Comparison of ENCODE assay signal across 19 cellular contexts in the genomic region with DNA sequence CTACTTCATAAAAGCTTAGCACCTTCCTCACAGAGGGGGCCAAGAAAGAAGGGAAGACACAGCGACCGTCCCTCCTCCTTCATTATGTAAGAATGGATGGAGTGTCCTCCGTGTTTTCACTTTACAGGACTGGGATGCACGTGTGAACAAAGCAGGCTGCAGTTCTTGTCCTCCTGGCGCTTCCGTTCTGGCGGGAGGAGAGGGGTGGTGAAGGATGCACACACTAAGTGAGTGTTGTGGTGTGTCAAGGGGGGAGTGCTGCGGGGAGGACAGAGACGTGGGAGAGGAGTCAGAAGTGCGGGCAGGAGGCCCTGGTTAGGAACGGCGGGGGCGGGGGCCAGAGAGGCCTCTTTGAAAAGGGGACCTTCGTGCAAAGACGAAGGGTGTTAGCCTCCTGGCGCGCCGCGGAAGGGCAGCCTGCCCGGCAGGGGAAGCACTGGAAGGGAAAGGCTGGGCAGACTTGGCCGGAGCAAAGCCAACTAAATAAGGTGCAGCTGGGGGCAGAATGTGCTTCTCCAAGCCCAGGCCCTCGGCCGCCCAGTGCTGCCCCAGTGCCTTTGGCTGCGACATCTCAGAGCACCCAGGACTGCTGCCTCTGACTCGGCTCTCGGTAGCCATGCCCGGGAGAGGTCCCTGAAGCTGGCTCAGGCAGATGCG. TPM values are rescaled to one million over a fixed set of nuclear protein-coding genes. Genes with fewer than 3 reads are reported as not detected.
DNase-seq lines count a peak whose midpoint lies in the region; ATAC-seq, FAIRE-seq and TF ChIP-seq lines count a peak whose summit lies in the region.
"Had no signal": no experiment of that assay in that cellular context is flagged by ENCODE, and none has a peak within 500 bp of the region (broad histone marks: within the 10 kb centered on the region; RNA-seq: fewer than 3 reads in every experiment).

No MANE protein-coding gene starts in this region.

- H3K4me3 ChIP-seq in BLaER1 treated with 17β-estradiol and CSF1 and Interleukin-3, amounts not matched to agents 10 nM and 100 nM: no peak overlapping the region
- H3K4me3 ChIP-seq in Karpas-422 (ENCODE audit: low read length) (no peak overlapping the region), H1 (ENCODE audit: extremely low read depth in 1 of 4, insufficient read depth in 2 of 4, low read depth in 3 of 4, low read length in 4 of 4) (no peak overlapping the region), PC-3 (ENCODE audit: low read length) (no peak overlapping the region)
- H3K4me3 ChIP-seq: GM23248 had no signal

- no peak for TF ChIP-seq EP300 in H1 (IDR thresholded peaks at IDR 0.05; ENCODE audit: borderline replicate concordance in 1 of 2, low read depth in 2 of 2, low read length in 2 of 2)

- TF ChIP-seq RAD21 in H1 (IDR thresholded peaks at IDR 0.05 in 1 of 2, conservative IDR thresholded peaks at IDR 0.05 in 1 of 2; ENCODE audit: low read depth in 2 of 2, low read length in 2 of 2): no peak

- no peak overlapping the region for H2AK5ac ChIP-seq in H1 (ENCODE audit: low read depth, low read length)

- H4K20me1 ChIP-seq in BLaER1 treated with 17β-estradiol and CSF1 and Interleukin-3, amounts not matched to agents 10 nM and 100 nM: peaks cover 0 to 20% (median 0%) of the 10 kb centered on the region in 11 experiments; a peak in 2 of 22 replicates
- H4K20me1 ChIP-seq in Karpas-422 (ENCODE audit: insufficient read depth, low read depth, low read length): no peaks in the 10 kb centered on the region
- no peaks in the 10 kb centered on the region for H4K20me1 ChIP-seq in H1 (replicated peaks in 1 of 2; ENCODE audit: control insufficient read depth in 1 of 2, insufficient read depth in 2 of 2, low read length in 2 of 2)
- H4K20me1 ChIP-seq in PC-3 (ENCODE audit: low read length): no peaks in the 10 kb centered on the region

- H2AFZ ChIP-seq in Karpas-422 (ENCODE audit: low read length) (no peak overlapping the region), H1 (ENCODE audit: low read length) (no peak overlapping the region), PC-3 (ENCODE audit: low read length) (no peak overlapping the region)
- H2AFZ ChIP-seq: GM23248 had no signal

- no peak overlapping the region for H3K14ac ChIP-seq in H1 (ENCODE audit: insufficient read length)

- H3K23me2 ChIP-seq in H1 (ENCODE audit: low read depth, low read length): no peaks in the 10 kb centered on the region

- no peak overlapping the region for H2BK12ac ChIP-seq in H1 (ENCODE audit: low read depth, low read length)

- H3K18ac ChIP-seq in H1 (ENCODE audit: extremely low read depth, low read length): no peak overlapping the region

- H3K4me1 ChIP-seq in BLaER1 treated with 17β-estradiol and CSF1 and Interleukin-3, amounts not matched to agents 10 nM and 100 nM: peaks cover 30 to 84% (median 82%) of the 10 kb centered on the region in 10 experiments
- H3K4me1 ChIP-seq in Karpas-422 (ENCODE audit: low read length) (peaks cover 44% of the 10 kb centered on the region), H1 (replicated peaks in 1 of 4; ENCODE audit: control insufficient read depth in 3 of 4, insufficient read depth in 4 of 4, low read length in 3 of 4) (no peaks in the 10 kb centered on the region; a peak in 1 of 7 replicates), PC-3 (ENCODE audit: insufficient read depth, low read length) (no peaks in the 10 kb centered on the region)
- H3K4me1 ChIP-seq: Caco-2 had no signal

- H3K9me3 ChIP-seq in BLaER1 treated with 17β-estradiol and CSF1 and Interleukin-3, amounts not matched to agents 10 nM and 100 nM (replicated peaks in 1 of 11): no peaks in the 10 kb centered on the region
- H3K9me3 ChIP-seq in Karpas-422 (ENCODE audit: low read length) (no peaks in the 10 kb centered on the region), H1 (ENCODE audit: insufficient read depth in 2 of 2, low read depth in 1 of 2, low read length in 1 of 2) (no peaks in the 10 kb centered on the region), PC-3 (ENCODE audit: low read length) (no peaks in the 10 kb centered on the region)
- H3K9me3 ChIP-seq: Caco-2 had no signal

- H3K56ac ChIP-seq in H1 (replicated peaks; ENCODE audit: insufficient read length, low read depth, low read length): no peak overlapping the region

- no peaks in the 10 kb centered on the region for H3F3A ChIP-seq in PC-3 (ENCODE audit: low read length, unreplicated experiment)

- 95% methylated on average over 25 of the region's 28 CpGs; no CpG with 5 or more reads in 1 of the 2 experiments for WGBS in H1 (ENCODE audit: extremely low coverage in 1 of 2, insufficient coverage in 1 of 2, insufficient read length in 1 of 2, insufficient replicate concordance in 2 of 2, low coverage in 1 of 2, low lambda C conversion rate in 2 of 2, missing lambda C conversion rate in 1 of 2), 2 experiments

- FAIRE-seq in H1 (lab: Jason Lieb, UNC): no peak
- FAIRE-seq: D721Med, G401.6, GM12891, GM19239, HTR-8/SVneo had no signal

- H4K8ac ChIP-seq in H1 (ENCODE audit: extremely low read depth, insufficient read depth, low read length): no peak overlapping the region; the same call in 1 of the 2 replicates

- H3K79me2 ChIP-seq in Karpas-422 (ENCODE audit: low read length): no peaks in the 10 kb centered on the region
- H3K79me2 ChIP-seq in H1 (ENCODE audit: control insufficient read depth in 1 of 2, insufficient read depth in 2 of 2, low read length in 2 of 2): no peaks in the 10 kb centered on the region
- H3K79me2 ChIP-seq in PC-3 (ENCODE audit: low read length): no peaks in the 10 kb centered on the region

- no peak overlapping the region; a peak in 1 of 22 replicates for H3K9ac ChIP-seq in BLaER1 treated with 17β-estradiol and CSF1 and Interleukin-3, amounts not matched to agents 10 nM and 100 nM
- H3K9ac ChIP-seq in Karpas-422 (ENCODE audit: low read length): no peak overlapping the region
- no peak overlapping the region for H3K9ac ChIP-seq in H1 (replicated peaks in 1 of 4; ENCODE audit: extremely low read depth in 1 of 4, low read depth in 3 of 4, low read length in 3 of 4)
- H3K9ac ChIP-seq in PC-3 (ENCODE audit: low read length): no peak overlapping the region
- H3K9ac ChIP-seq: GM23248 had no signal

- TF ChIP-seq CTCF in H1 (IDR thresholded peaks at IDR 0.05; ENCODE audit: control extremely low read depth in 1 of 3, insufficient read depth in 1 of 3, low read depth in 1 of 3, low read length in 3 of 3) (no peak), PC-3 (conservative IDR thresholded peaks at IDR 0.05; ENCODE audit: low read depth, low read length) (no peak)

- no peak for DNase-seq in Karpas-422
- DNase-seq in H1 (ENCODE audit: low read depth in 1 of 2, low spot score in 2 of 2): no peak
- DNase-seq in mesenteric fat pad (ENCODE audit: low spot score): no peak
- no peak for DNase-seq in PC-3
- DNase-seq: Caco-2; CD4-positive, alpha-beta T cell; GM23248; H7; HFFc6; IMR-90 had no signal

- intact Hi-C loops in PC-3 (cut with micrococcal nuclease): no loop called here

- H2BK120ac ChIP-seq in H1 (replicated peaks; ENCODE audit: low read depth, low read length): no peak overlapping the region

- H2BK5ac ChIP-seq in H1 (ENCODE audit: low read depth, low read length): no peak overlapping the region

- H3K4ac ChIP-seq in H1 (replicated peaks; ENCODE audit: insufficient read length, low read depth, low read length): no peak overlapping the region

- no peak overlapping the region for H2BK20ac ChIP-seq in H1 (ENCODE audit: low read length)

- H3K4me2 ChIP-seq in BLaER1 treated with 17β-estradiol and CSF1 and Interleukin-3, amounts not matched to agents 10 nM and 100 nM: peak overlapping the region in 8 of 11 experiments; percentile 70 to 90 (median 84); a peak in 15 of 22 replicates
- H3K4me2 ChIP-seq in Karpas-422 (ENCODE audit: low read depth, low read length, poor library complexity, severe bottlenecking) (peak overlapping the region; percentile 62), H1 (ENCODE audit: insufficient read depth in 1 of 2, low read depth in 2 of 2, low read length in 2 of 2) (no peak overlapping the region), PC-3 (ENCODE audit: low read length) (no peak overlapping the region)

- no peak overlapping the region; a peak in 1 of 22 replicates for H3K27ac ChIP-seq in BLaER1 treated with 17β-estradiol and CSF1 and Interleukin-3, amounts not matched to agents 10 nM and 100 nM
- H3K27ac ChIP-seq in Karpas-422 (ENCODE audit: low read length) (no peak overlapping the region), H1 (ENCODE audit: low read depth, low read length) (no peak overlapping the region), PC-3 (ENCODE audit: low read length) (no peak overlapping the region)
- H3K27ac ChIP-seq: C4-2B, GM23248 had no signal

- no peak for TF ChIP-seq POLR2A in H1 (IDR thresholded peaks at IDR 0.05; ENCODE audit: control extremely low read depth in 1 of 2, low read depth in 2 of 2, low read length in 2 of 2)

- H3K36me3 ChIP-seq in BLaER1 treated with 17β-estradiol and CSF1 and Interleukin-3, amounts not matched to agents 10 nM and 100 nM: no peaks in the 10 kb centered on the region
- H3K36me3 ChIP-seq in Karpas-422 (ENCODE audit: insufficient read depth, low read length) (no peaks in the 10 kb centered on the region), H1 (ENCODE audit: control insufficient read depth in 2 of 4, insufficient read depth in 4 of 4, low read length in 3 of 4) (no peaks in the 10 kb centered on the region), PC-3 (ENCODE audit: low read depth, low read length) (no peaks in the 10 kb centered on the region)

- H3K9me2 ChIP-seq in Karpas-422 (replicated peaks; ENCODE audit: insufficient read depth, low read length) (no peaks in the 10 kb centered on the region), PC-3 (replicated peaks; ENCODE audit: low read length) (no peaks in the 10 kb centered on the region)

- no peak overlapping the region for H3K23ac ChIP-seq in H1 (ENCODE audit: insufficient read length)

- BruUV-seq in PC-3 (replicated peaks; lab: Mats Ljungman, UMichigan): no TSS peak

- H2BK15ac ChIP-seq in H1 (ENCODE audit: low read length): no peak overlapping the region

- no peak overlapping the region for H4K5ac ChIP-seq in H1 (ENCODE audit: insufficient read length, low read depth, low read length)

- POLR2A ChIA-PET in H1 (lab: Charles Lee; ENCODE audit: partially characterized antibody): interaction anchor here (1.2 kb wide), 1 partner anchor 50 kb away, joined by 3 read pairs; no protein-coding TSS in a partner anchor
- POLR2A ChIA-PET in PC-3 (lab: Charles Lee; ENCODE audit: unreplicated experiment): no interaction called here

- no peak overlapping the region for H4K91ac ChIP-seq in H1 (replicated peaks; ENCODE audit: insufficient read length, low read length)

- ATAC-seq in HG03565 (IDR thresholded peaks at IDR 0.05; ENCODE audit: unreplicated experiment) (no peak), PC-3 (no peak)
- ATAC-seq: HCT116 had no signal

- CTCF ChIA-PET in H1 (lab: Charles Lee; ENCODE audit: partially characterized antibody) (interaction anchor here (1.1 to 1.9 kb wide), 2 partner anchors 11 to 15 kb away, joined by 4 to 6 read pairs; no protein-coding TSS in a partner anchor), PC-3 (lab: Charles Lee) (no interaction called here)

- H3K27me3 ChIP-seq in BLaER1 treated with 17β-estradiol and CSF1 and Interleukin-3, amounts not matched to agents 10 nM and 100 nM: no peaks in the 10 kb centered on the region
- H3K27me3 ChIP-seq in Karpas-422 (ENCODE audit: low read length): no peaks in the 10 kb centered on the region
- H3K27me3 ChIP-seq in H1 (replicated peaks in 1 of 4; ENCODE audit: control insufficient read depth in 3 of 4, extremely low read depth in 1 of 4, insufficient read depth in 3 of 4, low read length in 3 of 4): 0 out of 7 replicates have a peak, but pooled peaks cover 0 to 2% (median 0%) of the 10 kb centered on the region in 4 experiments
- peaks cover 68% of the 10 kb centered on the region for H3K27me3 ChIP-seq in PC-3 (ENCODE audit: low read length)

- no peaks in the 10 kb centered on the region for H3K79me1 ChIP-seq in H1 (ENCODE audit: low read depth, low read length)

RNA-seq across cellular contexts. Expression of gene IGSF9B, which starts 27.0 kb away (rescaled TPM):
- total RNA-seq in Karpas-422 (2014; rRNA removed; shearing (Covaris generic); ENCODE audit: low replicate concordance): 3.5 and 5.6 TPM in 2 replicates
- total RNA-seq in H1 (2021; fragmentation: NEBNext Ultra II Directional; extraction: Animal tissue kit (Norgen Biotek cat#: 25700)): 42.3 and 49.2 TPM in 2 replicates
- polyA plus RNA-seq in H1 (2011; rRNA removed): 16.5 and 23.6 TPM in 2 replicates
- 15.7 TPM for polyA plus RNA-seq in H1 (2011; cell fraction: cytosol; rRNA removed)
- polyA plus RNA-seq in H1 (2011; cell fraction: nucleus; rRNA removed): 61.7 TPM
- polyA plus RNA-seq in H1 (2012, experiment 1 of 2): 13.6 to 23.1 TPM (median 21.3 TPM) in 4 replicates
- 8.1 TPM for polyA plus RNA-seq in H1 (2012, experiment 2 of 2)
- polyA plus RNA-seq in H1 (2013, experiment 1 of 2): 15.1 TPM
- 14.1 TPM for polyA plus RNA-seq in H1 (2013, experiment 2 of 2)
- polyA minus RNA-seq in H1 (2011; rRNA and poly(A)+ RNA removed): 73.6 and 79.6 TPM in 2 replicates
- 29.4 TPM for polyA minus RNA-seq in H1 (2011; cell fraction: cytosol; rRNA and poly(A)+ RNA removed)
- 44.5 TPM for polyA minus RNA-seq in H1 (2011; cell fraction: nucleus; rRNA and poly(A)+ RNA removed)
- total RNA-seq in mesenteric fat pad: 3.0 TPM
- total RNA-seq in PC-3 (2014; rRNA removed): 0.58 and 1.3 TPM in 2 replicates
- total RNA-seq: GM23248, HFFc6 had no signal

Comparison
In these comparisons a context has a peak if more than half of its experiments do, and no peak if none do; other contexts are left out.
1. H3K4me2 ChIP-seq: peak in BLaER1 treated with 17β-estradiol and CSF1 and Interleukin-3, amounts not matched to agents 10 nM and 100 nM (8 of 11) and Karpas-422 (single experiment); none in H1 (0 of 2) and PC-3 (single experiment).